ENCODE assay signal across 13 cellular contexts in genomic region chr7:101000025-101000424, GRCh38. TPM values are rescaled to one million over a fixed set of nuclear protein-coding genes. Genes with fewer than 3 reads are reported as not detected.
"Had no signal": no experiment of that assay in that cellular context is flagged by ENCODE, and none has a peak within 500 bp of the region (broad histone marks: within the 10 kb centered on the region; RNA-seq: fewer than 3 reads in every experiment).

No MANE protein-coding gene starts in this region.

RNA-seq across cellular contexts. Expression of gene MUC17, which starts 19.9 kb away (rescaled TPM):
- total RNA-seq: naive thymus-derived CD4-positive, alpha-beta T cell; natural killer cell; occipital lobe; pulmonary artery endothelial cell; right cardiac atrium; right lobe of liver; spleen; upper lobe of left lung; ureter; vagina had no signal

RNA-seq across cellular contexts. Expression of gene MUC12, which starts 30.7 kb away (rescaled TPM):
- total RNA-seq: naive thymus-derived CD4-positive, alpha-beta T cell; occipital lobe; pulmonary artery endothelial cell; right cardiac atrium; right lobe of liver; suprapubic skin had no signal

RNA-seq across cellular contexts. Expression of gene MUC3A, which starts 50.7 kb away (rescaled TPM):
- total RNA-seq: naive thymus-derived CD4-positive, alpha-beta T cell; osteoblast; pulmonary artery endothelial cell; smooth muscle cell; suprapubic skin had no signal
